Comparison of ENCODE assay signal across 1 cellular context in genomic region chr19:57192064-57192395, GRCh38.
TF ChIP-seq lines count a peak whose summit lies in the region.

No MANE protein-coding gene starts in this region.

TF ChIP-seq in H1, 55 proteins besides CTCF, POLR2A, EP300 and RAD21:
- TF ChIP-seq SIX5 (IDR thresholded peaks at IDR 0.05; ENCODE audit: low read depth, low read length) (no peak), MAFK (IDR thresholded peaks at IDR 0.05; ENCODE audit: low read depth, low read length) (no peak), CTBP2 (IDR thresholded peaks at IDR 0.05; ENCODE audit: borderline replicate concordance, insufficient read depth, insufficient read length, low read length) (no peak), CBX8 (IDR thresholded peaks at IDR 0.05; ENCODE audit: borderline replicate concordance, low read depth, low read length) (no peak), SRF (IDR thresholded peaks at IDR 0.05; ENCODE audit: low read depth, low read length) (no peak), BACH1 (IDR thresholded peaks at IDR 0.05; ENCODE audit: low read length) (no peak), FOSL1 (IDR thresholded peaks at IDR 0.05; ENCODE audit: insufficient read depth, low read depth, low read length) (no peak), TCF12 (IDR thresholded peaks at IDR 0.05; ENCODE audit: low read depth, low read length) (no peak), GABPA (IDR thresholded peaks at IDR 0.05; ENCODE audit: borderline replicate concordance, insufficient read depth, low read length) (no peak), GTF2F1 (IDR thresholded peaks at IDR 0.05; ENCODE audit: borderline replicate concordance, low read depth, low read length) (no peak), RXRA (IDR thresholded peaks at IDR 0.05; ENCODE audit: insufficient read depth, low read depth, low read length) (no peak), EZH2 (IDR thresholded peaks at IDR 0.05; ENCODE audit: low read depth, low read length, severe bottlenecking) (no peak), PHF8 (conservative IDR thresholded peaks at IDR 0.05; ENCODE audit: low read depth, low read length) (no peak), HDAC6 (IDR thresholded peaks at IDR 0.05; ENCODE audit: low read depth, low read length) (no peak), NANOG (IDR thresholded peaks at IDR 0.05; ENCODE audit: insufficient read depth, low read depth, low read length, poor library complexity, severe bottlenecking) (no peak), POLR2AphosphoS5 (IDR thresholded peaks at IDR 0.05; ENCODE audit: low read depth, low read length) (no peak), CHD7 (IDR thresholded peaks at IDR 0.05; ENCODE audit: insufficient replicate concordance, low read length) (no peak), KDM5A (IDR thresholded peaks at IDR 0.05; ENCODE audit: low read length) (no peak)
- TF ChIP-seq, protein P1, sequence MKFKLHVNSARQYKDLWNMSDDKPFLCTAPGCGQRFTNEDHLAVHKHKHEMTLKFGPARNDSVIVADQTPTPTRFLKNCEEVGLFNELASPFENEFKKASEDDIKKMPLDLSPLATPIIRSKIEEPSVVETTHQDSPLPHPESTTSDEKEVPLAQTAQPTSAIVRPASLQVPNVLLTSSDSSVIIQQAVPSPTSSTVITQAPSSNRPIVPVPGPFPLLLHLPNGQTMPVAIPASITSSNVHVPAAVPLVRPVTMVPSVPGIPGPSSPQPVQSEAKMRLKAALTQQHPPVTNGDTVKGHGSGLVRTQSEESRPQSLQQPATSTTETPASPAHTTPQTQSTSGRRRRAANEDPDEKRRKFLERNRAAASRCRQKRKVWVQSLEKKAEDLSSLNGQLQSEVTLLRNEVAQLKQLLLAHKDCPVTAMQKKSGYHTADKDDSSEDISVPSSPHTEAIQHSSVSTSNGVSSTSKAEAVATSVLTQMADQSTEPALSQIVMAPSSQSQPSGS (IDR thresholded peaks at IDR 0.05; ENCODE audit: low read length) = no peak
